Comparison of ENCODE assay signal across 2 cellular contexts in genomic region chr1:112501810-112502641, GRCh38.
TF ChIP-seq lines count a peak whose summit lies in the region.

No MANE protein-coding gene starts in this region.

TF ChIP-seq in GM23338, 12 proteins besides CTCF, POLR2A, EP300 and RAD21:
- TF ChIP-seq ZNF462 (CRISPR knock-in tag; IDR thresholded peaks at IDR 0.05) (no peak), STAT1 (IDR thresholded peaks at IDR 0.05; ENCODE audit: unreplicated experiment) (no peak), NANOG (IDR thresholded peaks at IDR 0.05; ENCODE audit: borderline replicate concordance) (no peak), REST (IDR thresholded peaks at IDR 0.05; ENCODE audit: unreplicated experiment) (peak; percentile 42), ETS1 (IDR thresholded peaks at IDR 0.05) (no peak), POLR2AphosphoS5 (IDR thresholded peaks at IDR 0.05; ENCODE audit: low read depth) (no peak), EZH2 (IDR thresholded peaks at IDR 0.05; ENCODE audit: low read depth, unreplicated experiment) (peak; percentile 84), CREB1 (CRISPR knock-in tag; IDR thresholded peaks at IDR 0.05; ENCODE audit: low read depth) (no peak)

TF ChIP-seq in H1, 55 proteins besides CTCF, POLR2A, EP300 and RAD21 (continued from another document):
- no peak for TF ChIP-seq CHD7 (IDR thresholded peaks at IDR 0.05; ENCODE audit: insufficient replicate concordance, low read length)
- peak; percentile 64; the same call in 1 of the 2 replicates for TF ChIP-seq RBBP5 (IDR thresholded peaks at IDR 0.05; ENCODE audit: borderline replicate concordance, low read depth, low read length)
- TF ChIP-seq MAX (IDR thresholded peaks at IDR 0.05) = peak; percentile 43; the same call in 1 of the 2 replicates
- no peak for TF ChIP-seq KDM1A (IDR thresholded peaks at IDR 0.05; ENCODE audit: borderline replicate concordance, low read length)
- TF ChIP-seq KDM5A (IDR thresholded peaks at IDR 0.05; ENCODE audit: low read length) = no peak
- no peak for TF ChIP-seq SP1 (IDR thresholded peaks at IDR 0.05; ENCODE audit: low read depth, low read length)
- no peak for TF ChIP-seq TAF1 (IDR thresholded peaks at IDR 0.05; ENCODE audit: low read depth, low read length)
- no peak for TF ChIP-seq PHF8 (conservative IDR thresholded peaks at IDR 0.05; ENCODE audit: low read depth, low read length)
- TF ChIP-seq SP4 (IDR thresholded peaks at IDR 0.05; ENCODE audit: low read length) = no peak
- TF ChIP-seq POLR2AphosphoS5 (IDR thresholded peaks at IDR 0.05; ENCODE audit: low read depth, low read length) = no peak
- peak; percentile 60 for TF ChIP-seq BACH1 (IDR thresholded peaks at IDR 0.05; ENCODE audit: low read length)
- no peak; a peak in 1 of 4 replicates for TF ChIP-seq HDAC2 (IDR thresholded peaks at IDR 0.05; ENCODE audit: borderline replicate concordance in 1 of 2, low read depth in 2 of 2, low read length in 2 of 2)
- no peak for TF ChIP-seq MAFK (IDR thresholded peaks at IDR 0.05; ENCODE audit: low read depth, low read length)
- no peak for TF ChIP-seq SRF (IDR thresholded peaks at IDR 0.05; ENCODE audit: low read depth, low read length)
- TF ChIP-seq CREB1 (IDR thresholded peaks at IDR 0.05) = no peak
- no peak for TF ChIP-seq BCL11A (IDR thresholded peaks at IDR 0.05; ENCODE audit: low read depth in 2 of 2, low read length in 2 of 2)
- TF ChIP-seq GABPA (IDR thresholded peaks at IDR 0.05; ENCODE audit: borderline replicate concordance, insufficient read depth, low read length) = no peak; the same call in 1 of the 2 replicates
- TF ChIP-seq TCF12 (IDR thresholded peaks at IDR 0.05; ENCODE audit: low read depth, low read length) = 0 out of 2 replicates have a peak, but pooled peaks have one; percentile 20
- no peak for TF ChIP-seq SIRT6 (IDR thresholded peaks at IDR 0.05; ENCODE audit: low read length)
- no peak for TF ChIP-seq CBX8 (IDR thresholded peaks at IDR 0.05; ENCODE audit: borderline replicate concordance, low read depth, low read length)
- no peak for TF ChIP-seq BRCA1 (IDR thresholded peaks at IDR 0.05; ENCODE audit: low read depth, low read length)
- TF ChIP-seq TAF7 (optimal IDR thresholded peaks at IDR 0.05; ENCODE audit: borderline replicate concordance, low read depth, low read length) = no peak
- no peak for TF ChIP-seq CHD1 (IDR thresholded peaks at IDR 0.05; ENCODE audit: low read depth, low read length)
- TF ChIP-seq CBX5 (IDR thresholded peaks at IDR 0.05; ENCODE audit: low read depth, low read length) = no peak
- no peak for TF ChIP-seq EGR1 (IDR thresholded peaks at IDR 0.05; ENCODE audit: borderline replicate concordance, low read depth, low read length)
- no peak for TF ChIP-seq RFX5 (IDR thresholded peaks at IDR 0.05; ENCODE audit: borderline replicate concordance, low read depth, low read length)
- peak; percentile 36 for TF ChIP-seq RNF2 (IDR thresholded peaks at IDR 0.05; ENCODE audit: borderline replicate concordance, low read depth, low read length, missing control alignments, poor library complexity, severe bottlenecking)
- TF ChIP-seq E2F6 (IDR thresholded peaks at IDR 0.05) = peak; percentile 49
- TF ChIP-seq CTBP2 (IDR thresholded peaks at IDR 0.05; ENCODE audit: borderline replicate concordance, insufficient read depth, insufficient read length, low read length) = no peak
- no peak for TF ChIP-seq HDAC6 (IDR thresholded peaks at IDR 0.05; ENCODE audit: low read depth, low read length)
- TF ChIP-seq ATF3 (IDR thresholded peaks at IDR 0.05; ENCODE audit: insufficient read depth, low read depth, low read length) = no peak
- TF ChIP-seq KDM4A (IDR thresholded peaks at IDR 0.05; ENCODE audit: low read depth, low read length, severe bottlenecking) = peak; percentile 72
- 0 out of 4 replicates have a peak, but pooled peaks of 1 of the 2 experiments have one; percentile 46 for TF ChIP-seq SIN3A (conservative IDR thresholded peaks at IDR 0.05 in 1 of 2, IDR thresholded peaks at IDR 0.05 in 1 of 2; ENCODE audit: low read depth in 1 of 2, low read length in 2 of 2)
- no peak for TF ChIP-seq SIX5 (IDR thresholded peaks at IDR 0.05; ENCODE audit: low read depth, low read length)
- no peak for TF ChIP-seq RXRA (IDR thresholded peaks at IDR 0.05; ENCODE audit: insufficient read depth, low read depth, low read length)
- TF ChIP-seq JUN (IDR thresholded peaks at IDR 0.05; ENCODE audit: low read depth, low read length) = no peak
- TF ChIP-seq NRF1 (IDR thresholded peaks at IDR 0.05; ENCODE audit: low read depth, low read length) = no peak
- no peak for TF ChIP-seq YY1 (IDR thresholded peaks at IDR 0.05; ENCODE audit: low read depth, low read length)
- no peak for TF ChIP-seq NANOG (IDR thresholded peaks at IDR 0.05; ENCODE audit: insufficient read depth, low read depth, low read length, poor library complexity, severe bottlenecking)
- no peak for TF ChIP-seq USF2 (IDR thresholded peaks at IDR 0.05; ENCODE audit: low read length)
- TF ChIP-seq ZNF274 (IDR thresholded peaks at IDR 0.05; ENCODE audit: borderline replicate concordance, extremely low read depth, low read length) = no peak
- TF ChIP-seq POU5F1 (IDR thresholded peaks at IDR 0.05; ENCODE audit: low read depth, low read length) = no peak
- TF ChIP-seq SAP30 (IDR thresholded peaks at IDR 0.05; ENCODE audit: insufficient read depth, insufficient replicate concordance, low read length) = no peak
- no peak for TF ChIP-seq ATF2 (IDR thresholded peaks at IDR 0.05; ENCODE audit: low read length)
- no peak for TF ChIP-seq GTF2F1 (IDR thresholded peaks at IDR 0.05; ENCODE audit: borderline replicate concordance, low read depth, low read length)
- no peak for TF ChIP-seq CEBPB (IDR thresholded peaks at IDR 0.05; ENCODE audit: low read depth, low read length)
- TF ChIP-seq EZH2 (IDR thresholded peaks at IDR 0.05; ENCODE audit: low read depth, low read length, severe bottlenecking) = peak; percentile 80
- peak; percentile 88 for TF ChIP-seq SUZ12 (IDR thresholded peaks at IDR 0.05; ENCODE audit: low read length)
- no peak for TF ChIP-seq FOSL1 (IDR thresholded peaks at IDR 0.05; ENCODE audit: insufficient read depth, low read depth, low read length)
- no peak for TF ChIP-seq CHD2 (IDR thresholded peaks at IDR 0.05; ENCODE audit: low read length)
